ENCODE assay signal across 2 cellular contexts in genomic region chr5:43201442-43201841, GRCh38. TPM values are rescaled to one million over a fixed set of nuclear protein-coding genes. Genes with fewer than 3 reads are reported as not detected.
"Had no signal": no experiment of that assay in that cellular context is flagged by ENCODE, and none has a peak within 500 bp of the region (broad histone marks: within the 10 kb centered on the region; RNA-seq: fewer than 3 reads in every experiment).

No MANE protein-coding gene starts in this region.

RNA-seq across cellular contexts. Expression of gene NIM1K, which starts 9.4 kb away (rescaled TPM):
- total RNA-seq: hepatocyte, liver had no signal
